In the genomic region with DNA sequence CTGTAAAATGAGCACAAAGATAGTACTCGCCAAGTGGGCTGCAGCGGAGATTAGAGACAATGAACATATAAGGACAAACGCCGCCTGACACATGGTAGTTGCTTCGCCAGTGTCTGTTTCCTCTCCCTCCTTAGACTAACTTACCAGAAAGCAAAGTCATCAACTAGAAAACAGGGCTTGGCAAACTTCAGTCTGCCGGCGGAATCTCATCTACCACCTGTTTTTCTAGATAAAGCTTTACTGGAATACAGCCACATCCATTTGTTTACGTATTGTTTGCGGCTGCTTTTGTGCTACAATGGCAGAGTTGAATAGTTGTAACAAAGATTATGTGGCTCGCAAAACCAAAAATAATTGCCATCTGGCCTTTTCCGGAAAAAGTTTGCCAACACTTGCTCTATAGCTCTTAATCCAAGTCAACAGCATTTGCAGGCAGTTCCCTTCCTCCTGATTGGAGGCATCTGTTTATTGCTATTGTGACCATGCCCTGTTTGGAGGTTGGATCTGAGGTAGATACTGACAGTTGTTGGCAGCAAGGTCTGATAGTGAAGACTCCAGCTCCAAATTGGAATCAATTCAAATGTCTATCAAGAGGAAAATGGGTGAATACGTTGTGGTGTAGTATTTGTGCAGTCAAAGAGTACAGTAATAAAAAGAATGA, we compare ENCODE assay signal across 19 cellular contexts.
"Had no signal": no experiment of that assay in that cellular context is flagged by ENCODE, and none has a peak within 500 bp of the region (broad histone marks: within the 10 kb centered on the region; RNA-seq: fewer than 3 reads in every experiment).

No MANE protein-coding gene starts in this region.

- H3K36me3 ChIP-seq: esophagus squamous epithelium, tibial nerve, uterus had no signal

- H3K27ac Mint-ChIP-seq: activated CD4-positive, alpha-beta T cell treated with anti-CD3 and anti-CD28 coated beads, Interleukin-2, amount 10 ng/mL, durations not matched to agents 24 days and 14 days; activated naive CD8-positive, alpha-beta T cell; memory B cell; natural killer cell treated with Interleukin-12 subunit alpha and Interleukin-12 subunit beta and Interleukin-15 and Interleukin-18, amount 100 ng/mL, for 72 hours had no signal

- H3K27me3 Mint-ChIP-seq: activated CD4-positive, alpha-beta T cell treated with anti-CD3 and anti-CD28 coated beads, Interleukin-2, amount 10 ng/mL, durations not matched to agents 24 days and 14 days had no signal

- H3K9me3 ChIP-seq: body of pancreas, esophagus squamous epithelium, uterus had no signal

- H3K9me3 Mint-ChIP-seq: activated CD4-positive, alpha-beta T cell treated with anti-CD3 and anti-CD28 coated beads, Interleukin-2, amount 10 ng/mL, durations not matched to agents 24 days and 14 days had no signal

- H3K27ac ChIP-seq: body of pancreas, coronary artery, esophagus squamous epithelium, tibial nerve, uterus had no signal

- H3K4me1 ChIP-seq: body of pancreas, esophagus squamous epithelium, tibial nerve, uterus had no signal

- H3K4me3 Mint-ChIP-seq: activated CD4-positive, alpha-beta T cell treated with anti-CD3 and anti-CD28 coated beads, Interleukin-2, amount 10 ng/mL, durations not matched to agents 24 days and 14 days; activated naive CD8-positive, alpha-beta T cell; memory B cell; natural killer cell treated with Interleukin-12 subunit alpha and Interleukin-12 subunit beta and Interleukin-15 and Interleukin-18, amount 100 ng/mL, for 72 hours had no signal

- H3K4me1 Mint-ChIP-seq: activated CD4-positive, alpha-beta T cell treated with anti-CD3 and anti-CD28 coated beads, Interleukin-2, amount 10 ng/mL, durations not matched to agents 24 days and 14 days; memory B cell had no signal

- ATAC-seq: body of pancreas; left ventricle myocardium superior; natural killer cell treated with Interleukin-12 subunit alpha and Interleukin-12 subunit beta and Interleukin-15 and Interleukin-18, amount 100 ng/mL, for 72 hours had no signal

- H3K27me3 ChIP-seq: body of pancreas, esophagus squamous epithelium, tibial nerve, uterus had no signal

- H3K4me3 ChIP-seq: body of pancreas, coronary artery, esophagus squamous epithelium, tibial nerve, uterus had no signal

- H3K36me3 Mint-ChIP-seq: activated naive CD8-positive, alpha-beta T cell; memory B cell; natural killer cell treated with Interleukin-12 subunit alpha and Interleukin-12 subunit beta and Interleukin-15 and Interleukin-18, amount 100 ng/mL, for 72 hours had no signal

- DNase-seq: activated CD4-positive, alpha-beta T cell treated with anti-CD3 and anti-CD28 coated beads, Interleukin-2, amount 10 ng/mL, durations not matched to agents 24 days and 14 days; activated CD4-positive, CD25-positive, alpha-beta regulatory T cell; activated gamma-delta T cell treated with Interleukin-2 at 50 U/mL for 16 hours; amniotic stem cell; body of pancreas; caudate nucleus; esophagus squamous epithelium; glutamatergic neuron; kidney glomerular epithelial cell; left ventricle myocardium superior; retina; stimulated activated CD4-positive, alpha-beta T cell treated with anti-CD3 and anti-CD28 coated beads, Interleukin-4, amount 100 ng/mL, for 1 hour; stimulated activated naive CD4-positive, alpha-beta T cell; uterus had no signal
